Comparison of ENCODE assay signal across 8 cellular contexts in genomic region chr20:35768731-35769664, GRCh38. TPM values are rescaled to one million over a fixed set of nuclear protein-coding genes. Genes with fewer than 3 reads are reported as not detected.
DNase-seq lines count a peak whose midpoint lies in the region; ATAC-seq and TF ChIP-seq lines count a peak whose summit lies in the region.

No MANE protein-coding gene starts in this region.

- H3K27me3 ChIP-seq in CD4-positive, alpha-beta T cell (ENCODE audit: control insufficient read depth, insufficient read depth, low read length), result no peaks in the 10 kb centered on the region
- H3K27me3 ChIP-seq in right atrium auricular region, result no peaks in the 10 kb centered on the region

- no peaks in the 10 kb centered on the region for H3K9me3 ChIP-seq in CD4-positive, alpha-beta T cell (ENCODE audit: control insufficient read depth, low read length)
- no peaks in the 10 kb centered on the region for H3K9me3 ChIP-seq in right atrium auricular region

- H3K4me1 ChIP-seq in right atrium auricular region, result peaks cover 0 to 60% of the 10 kb centered on the region in 2 donors

- peaks cover 63% of the 10 kb centered on the region for H3K4me1 Mint-ChIP-seq in CD4-positive, alpha-beta T cell (ENCODE audit: low read depth)

- POLR2A ChIA-PET in CD4-positive, alpha-beta T cell (lab: Charles Lee), result interaction anchor here (0.6 to 15.8 kb wide), 10 partner anchors 8 to 184 kb away, joined by 3 to 891 read pairs (median 6); partner anchors contain the start of genes RBM39, SCAND1 and SPAG4

- TF ChIP-seq CTCF in CD4-positive, alpha-beta T cell (IDR thresholded peaks at IDR 0.05), result no peak
- no peak for TF ChIP-seq CTCF in right atrium auricular region (IDR thresholded peaks at IDR 0.05)

- H3K27ac Mint-ChIP-seq in CD4-positive, alpha-beta T cell, result peak overlapping the region; percentile 96

- intact Hi-C loops in CD4-positive, alpha-beta T cell (cut with DNase I, micrococcal nuclease), result loop anchor here (1.0 kb wide), 2 partner anchors 25 to 27 kb away; partner anchors contain the start of gene RBM39 (in 1 of the 2)
- intact Hi-C loops in posterior cingulate gyrus (cut with DNase I), result loop anchor here (2.0 kb wide), 1 partner anchor 26 kb away; the partner anchor contains the start of gene RBM39

- peak overlapping the region; percentile 83 for H3K4me3 Mint-ChIP-seq in CD4-positive, alpha-beta T cell

- H3K36me3 Mint-ChIP-seq in CD4-positive, alpha-beta T cell (ENCODE audit: low read depth), result peaks cover 20% of the 10 kb centered on the region

- ATAC-seq in CD4-positive, alpha-beta T cell (ENCODE audit: poor library complexity), result no peak
- ATAC-seq in HG03097 (IDR thresholded peaks at IDR 0.05; ENCODE audit: low FRiP score, unreplicated experiment) (no peak), GM21528 (IDR thresholded peaks at IDR 0.05; ENCODE audit: low FRiP score, unreplicated experiment) (no peak)

- H3K27ac ChIP-seq in CD4-positive, alpha-beta T cell (ENCODE audit: low read depth, low read length), result peak overlapping the region; percentile 86
- H3K27ac ChIP-seq in angular gyrus (ENCODE audit: low read depth, low read length), result peak overlapping the region; percentile 88
- peak overlapping the region; percentile 89 to 97 for H3K27ac ChIP-seq in right atrium auricular region

- DNase-seq in CD4-positive, alpha-beta T cell, result peak in 6 of 10 experiments; percentile 5 to 33 (median 18)
- DNase-seq in HT1080 (ENCODE audit: low read depth) (peak; percentile 97), RPMI8226 (peak; percentile 30), right atrium auricular region (ENCODE audit: low spot score) (peak; percentile 100), posterior cingulate gyrus (peak; percentile 42 to 95 (median 76))

- no peaks in the 10 kb centered on the region for H3K36me3 ChIP-seq in right atrium auricular region

- H3K27me3 Mint-ChIP-seq in CD4-positive, alpha-beta T cell, result no peaks in the 10 kb centered on the region

- H3K4me3 ChIP-seq in right atrium auricular region, result no peak overlapping the region

- peaks cover 3% of the 10 kb centered on the region for H3K9me3 Mint-ChIP-seq in CD4-positive, alpha-beta T cell

- CTCF ChIA-PET in CD4-positive, alpha-beta T cell (lab: Charles Lee), result interaction anchor here (0.9 to 1.9 kb wide), 3 partner anchors 11 to 26 kb away, joined by 3 to 18 read pairs (median 4); partner anchors contain the start of gene RBM39

RNA-seq across cellular contexts. Expression of gene PHF20, which starts 2.8 kb away (rescaled TPM):
- 100 to 1,000 TPM; 119 to 126 TPM for total RNA-seq in CD4-positive, alpha-beta T cell
- 28.6 and 36.7 TPM in 2 replicates for total RNA-seq in HT1080 (2014; rRNA removed; shearing (Covaris generic))
- polyA plus RNA-seq in HT1080 (2015; cell fraction: cytosol; rRNA removed), result 23.1 and 30.1 TPM in 2 replicates
- polyA plus RNA-seq in HT1080 (2015; cell fraction: nucleus; rRNA removed), result 31.8 and 33.2 TPM in 2 replicates
- total RNA-seq in right atrium auricular region, result 10 to 100 TPM; 29.7 to 34.7 TPM

RNA-seq across cellular contexts. Expression of gene RBM39, which starts 26.9 kb away (rescaled TPM):
- total RNA-seq in CD4-positive, alpha-beta T cell, result 1,000 to 10,000 TPM; 1,057 to 1,091 TPM
- total RNA-seq in HT1080 (2014; rRNA removed; shearing (Covaris generic)), result 197 and 209 TPM in 2 replicates
- 116 and 132 TPM in 2 replicates for polyA plus RNA-seq in HT1080 (2015; cell fraction: cytosol; rRNA removed)
- 801 and 809 TPM in 2 replicates for polyA plus RNA-seq in HT1080 (2015; cell fraction: nucleus; rRNA removed)
- 100 to 1,000 TPM; 106 to 112 TPM for total RNA-seq in right atrium auricular region

Comparison
In these comparisons a context has a peak if more than half of its experiments do, and no peak if none do; other contexts are left out.
1. DNase-seq: peak in every context shown above with its lines; median percentile 100 in right atrium auricular region; 97 in HT1080; 76 in posterior cingulate gyrus; 30 in RPMI8226; 18 in CD4-positive, alpha-beta T cell.